ENCODE assay signal across 10 cellular contexts in genomic region chr7:21028186-21028989, GRCh38.
DNase-seq lines count a peak whose midpoint lies in the region; ATAC-seq lines count a peak whose summit lies in the region.
"Had no signal": no experiment of that assay in that cellular context is flagged by ENCODE, and none has a peak within 500 bp of the region (broad histone marks: within the 10 kb centered on the region; RNA-seq: fewer than 3 reads in every experiment).

No MANE protein-coding gene starts in this region.

- H3K36me3 ChIP-seq in iPS-20b (ENCODE audit: insufficient read depth, low read depth, low read length): no peaks in the 10 kb centered on the region

- DNase-seq in COLO668 (lab: John Stamatoyannopoulos, UW; ENCODE audit: unreplicated experiment): peak; percentile 94
- DNase-seq in NCI-H1092 (lab: John Stamatoyannopoulos, UW): peak; percentile 90
- peak; percentile 50 to 67 for DNase-seq in NOMO-1 (lab: John Stamatoyannopoulos, UW; ENCODE audit: unreplicated experiment in 2 of 2)
- DNase-seq in activated CD8-positive, alpha-beta memory T cell treated with anti-CD3 and anti-CD28 coated beads, Interleukin-2, amount 50 U/mL, for 48 hours: no peak
- no peak for DNase-seq in NCI-H446 (lab: John Stamatoyannopoulos, UW)
- no peak for DNase-seq in UCSD-AML1 (lab: John Stamatoyannopoulos, UW; ENCODE audit: unreplicated experiment)
- DNase-seq: amniotic stem cell, RPMI8226 had no signal

- no peak for ATAC-seq in GM18519 (IDR thresholded peaks at IDR 0.05; ENCODE audit: low FRiP score, unreplicated experiment)

- H3K9me3 ChIP-seq in iPS-20b (ENCODE audit: insufficient read depth, low read depth, low read length): no peaks in the 10 kb centered on the region

- H3K27ac ChIP-seq in iPS-20b (ENCODE audit: low read length): no peak overlapping the region

- peak overlapping the region; percentile 33 for H3K4me3 ChIP-seq in iPS-20b (ENCODE audit: low read length)

- H3K4me1 ChIP-seq in iPS-20b (ENCODE audit: insufficient read depth, low read length): peaks cover 50% of the 10 kb centered on the region

- H3K9ac ChIP-seq in iPS-20b (ENCODE audit: low read depth, low read length): peak overlapping the region; percentile 42; the same call in 1 of the 2 replicates

- no peaks in the 10 kb centered on the region; the same call in 1 of the 2 replicates for H3K27me3 ChIP-seq in iPS-20b (ENCODE audit: insufficient read depth, low read length)

Comparison
In these comparisons a context has a peak if more than half of its experiments do, and no peak if none do; other contexts are left out.
1. DNase-seq: peak in COLO668 (single experiment), NCI-H1092 (single experiment) and NOMO-1 (2 of 2); none in activated CD8-positive, alpha-beta memory T cell treated with anti-CD3 and anti-CD28 coated beads, Interleukin-2, amount 50 U/mL, for 48 hours (single experiment), NCI-H446 (0 of 2) and UCSD-AML1 (single experiment).